Comparison of ENCODE assay signal across 14 cellular contexts in the genomic region with DNA sequence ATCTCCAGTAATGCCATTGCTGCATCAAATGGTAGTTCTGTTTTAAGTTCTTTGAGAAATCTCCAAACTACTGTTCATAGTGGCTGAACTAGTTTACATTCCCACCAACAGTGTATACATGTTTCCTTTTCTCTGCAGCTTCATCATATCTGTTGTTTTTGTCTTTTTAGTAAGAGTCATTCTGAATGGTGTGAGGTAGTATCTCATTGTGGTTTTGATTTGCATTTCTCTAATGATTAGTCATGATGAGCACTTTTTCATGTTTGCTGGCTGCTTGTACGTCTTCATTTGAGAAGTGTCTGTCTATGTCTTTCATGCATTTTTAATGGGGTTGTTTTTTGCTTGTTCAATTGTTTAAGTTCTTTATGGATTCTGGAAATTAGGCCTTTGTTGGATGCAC. TPM values are rescaled to one million over a fixed set of nuclear protein-coding genes. Genes with fewer than 3 reads are reported as not detected.
DNase-seq lines count a peak whose midpoint lies in the region; ATAC-seq lines count a peak whose summit lies in the region.
"Had no signal": no experiment of that assay in that cellular context is flagged by ENCODE, and none has a peak within 500 bp of the region (broad histone marks: within the 10 kb centered on the region; RNA-seq: fewer than 3 reads in every experiment).

No MANE protein-coding gene starts in this region.

- WGBS in mesendoderm (ENCODE audit: extremely low coverage, insufficient coverage, low lambda C conversion rate), result no CpG with 5 or more reads among the region's 1 CpG

- H4K8ac ChIP-seq in mesendoderm (ENCODE audit: low read depth, low read length), result no peak overlapping the region

- no peaks in the 10 kb centered on the region for H3K79me1 ChIP-seq in mesendoderm (ENCODE audit: low read length)

- no peaks in the 10 kb centered on the region for H3K79me2 ChIP-seq in mesendoderm (ENCODE audit: control insufficient read depth, insufficient read depth, low read length)

- no peak overlapping the region for H3K9ac ChIP-seq in mesendoderm (ENCODE audit: low read length)

- no peak overlapping the region for H4K5ac ChIP-seq in mesendoderm (ENCODE audit: low read length)

- H3K56ac ChIP-seq in mesendoderm (ENCODE audit: low read length), result no peak overlapping the region

- in situ Hi-C loops in KBM-7 (cut with MboI; ENCODE audit: low pct_unique_long_range_greater_than_20kb, low sequenced_read_pairs), result loop anchor here (25.0 kb wide), 1 partner anchor 369 kb away; no protein-coding TSS in a partner anchor

- CTCF ChIA-PET in activated CD8-positive, alpha-beta T cell treated with anti-CD3 and anti-CD28 coated beads, Interleukin-2, amount 10 ng/mL, durations not matched to agents 7 days and 5 days (lab: Charles Lee), result interaction anchor here (1.3 kb wide), 1 partner anchor 32 kb away, joined by 5 read pairs; no protein-coding TSS in a partner anchor

- H3K18ac ChIP-seq in mesendoderm (ENCODE audit: low read length), result no peak overlapping the region

- no peaks in the 10 kb centered on the region for H3K27me3 Mint-ChIP-seq in activated T-cell treated with anti-CD3 and anti-CD28 coated beads, Interleukin-2, amount 50 U/mL, for 24 hours
- H3K27me3 Mint-ChIP-seq in activated CD8-positive, alpha-beta T cell treated with anti-CD3 and anti-CD28 coated beads, Interleukin-2, amount 10 ng/mL, durations not matched to agents 7 days and 5 days (ENCODE audit: low read depth), result no peaks in the 10 kb centered on the region
- H3K27me3 Mint-ChIP-seq in naive thymus-derived CD8-positive, alpha-beta T cell, result no peaks in the 10 kb centered on the region

- peak overlapping the region; percentile 92 for H3K27ac Mint-ChIP-seq in activated T-cell treated with anti-CD3 and anti-CD28 coated beads, Interleukin-2, amount 50 U/mL, for 24 hours
- no peak overlapping the region for H3K27ac Mint-ChIP-seq in activated CD8-positive, alpha-beta T cell treated with anti-CD3 and anti-CD28 coated beads, Interleukin-2, amount 10 ng/mL, durations not matched to agents 7 days and 5 days
- H3K27ac Mint-ChIP-seq in naive thymus-derived CD8-positive, alpha-beta T cell, result peak overlapping the region in 4 of 10 donors; percentile 5 to 82 (median 46)

- peaks cover 14% of the 10 kb centered on the region for H3K36me3 Mint-ChIP-seq in activated T-cell treated with anti-CD3 and anti-CD28 coated beads, Interleukin-2, amount 50 U/mL, for 24 hours (ENCODE audit: low read depth)
- H3K36me3 Mint-ChIP-seq in activated CD8-positive, alpha-beta T cell treated with anti-CD3 and anti-CD28 coated beads, Interleukin-2, amount 10 ng/mL, durations not matched to agents 7 days and 5 days (ENCODE audit: low read depth), result peaks cover 15% of the 10 kb centered on the region
- H3K36me3 Mint-ChIP-seq in naive thymus-derived CD8-positive, alpha-beta T cell, result peaks cover 0 to 33% (median 21%) of the 10 kb centered on the region in 3 donors

- no peak overlapping the region for H3K4me2 ChIP-seq in mesendoderm (ENCODE audit: low read length)

- H3K4me3 Mint-ChIP-seq in activated T-cell treated with anti-CD3 and anti-CD28 coated beads, Interleukin-2, amount 50 U/mL, for 24 hours, result peak overlapping the region; percentile 48
- H3K4me3 Mint-ChIP-seq in activated CD8-positive, alpha-beta T cell treated with anti-CD3 and anti-CD28 coated beads, Interleukin-2, amount 10 ng/mL, durations not matched to agents 7 days and 5 days, result peak overlapping the region; percentile 1
- peak overlapping the region in 9 of 10 donors; percentile 15 to 77 (median 60) for H3K4me3 Mint-ChIP-seq in naive thymus-derived CD8-positive, alpha-beta T cell

- no peaks in the 10 kb centered on the region for H3K27me3 ChIP-seq in mesendoderm (ENCODE audit: insufficient read depth, low read length, poor library complexity)

- no peak overlapping the region for H2AK5ac ChIP-seq in mesendoderm (ENCODE audit: low read length)

- no peak for DNase-seq in activated T-cell treated with anti-CD3 and anti-CD28 coated beads, Interleukin-2, amount 50 U/mL, for 24 hours
- DNase-seq in activated T-cell treated with anti-CD3 and anti-CD28 coated beads for 4 hours, result no peak
- no peak for DNase-seq in activated CD8-positive, alpha-beta T cell treated with anti-CD3 and anti-CD28 coated beads, Interleukin-2, amount 10 ng/mL, durations not matched to agents 7 days and 5 days
- no peak for DNase-seq in naive thymus-derived CD8-positive, alpha-beta T cell
- no peak for DNase-seq in KBM-7
- no peak for DNase-seq in mesendoderm
- DNase-seq in NK-92 treated with Interleukin-12 subunit alpha and Interleukin-12 subunit beta, amount 100 ng/mL, for 24 hours (lab: John Stamatoyannopoulos, UW), result no peak
- DNase-seq: amniotic stem cell; DMS153; effector CD4-positive, alpha-beta T cell; kidney had no signal

- ATAC-seq in HG02798 (IDR thresholded peaks at IDR 0.05; ENCODE audit: poor library complexity, unreplicated experiment), result peak; percentile 60
- no peak for ATAC-seq in activated CD8-positive, alpha-beta T cell treated with anti-CD3 and anti-CD28 coated beads, Interleukin-2, amount 10 ng/mL, durations not matched to agents 7 days and 5 days
- no peak for ATAC-seq in naive thymus-derived CD8-positive, alpha-beta T cell
- ATAC-seq: SK-N-SH treated with all-trans-retinoic acid at 6 μM for 48 hours had no signal

- no peak overlapping the region for H3K23ac ChIP-seq in mesendoderm (ENCODE audit: low read length)

- POLR2A ChIA-PET in activated CD8-positive, alpha-beta T cell treated with anti-CD3 and anti-CD28 coated beads, Interleukin-2, amount 10 ng/mL, durations not matched to agents 7 days and 5 days (lab: Charles Lee), result no interaction called here
- POLR2A ChIA-PET in naive thymus-derived CD8-positive, alpha-beta T cell (lab: Charles Lee), result no interaction called here

- no peak overlapping the region for H2BK15ac ChIP-seq in mesendoderm (replicated peaks; ENCODE audit: low read depth)

- peaks cover 31% of the 10 kb centered on the region for H3K9me3 Mint-ChIP-seq in activated T-cell treated with anti-CD3 and anti-CD28 coated beads, Interleukin-2, amount 50 U/mL, for 24 hours
- H3K9me3 Mint-ChIP-seq in activated CD8-positive, alpha-beta T cell treated with anti-CD3 and anti-CD28 coated beads, Interleukin-2, amount 10 ng/mL, durations not matched to agents 7 days and 5 days (ENCODE audit: insufficient read depth), result peaks cover 29% of the 10 kb centered on the region
- H3K9me3 Mint-ChIP-seq in naive thymus-derived CD8-positive, alpha-beta T cell, result peaks cover 0 to 44% (median 23%) of the 10 kb centered on the region in 9 donors

- H3K4ac ChIP-seq in mesendoderm (ENCODE audit: low read depth, low read length), result no peak overlapping the region

- no peak overlapping the region for H3K27ac ChIP-seq in mesendoderm (ENCODE audit: low read depth, low read length)

- H3K4me1 Mint-ChIP-seq in activated T-cell treated with anti-CD3 and anti-CD28 coated beads, Interleukin-2, amount 50 U/mL, for 24 hours (ENCODE audit: low read depth), result peaks cover 30% of the 10 kb centered on the region
- peaks cover 7% of the 10 kb centered on the region for H3K4me1 Mint-ChIP-seq in activated CD8-positive, alpha-beta T cell treated with anti-CD3 and anti-CD28 coated beads, Interleukin-2, amount 10 ng/mL, durations not matched to agents 7 days and 5 days (ENCODE audit: low read depth)
- H3K4me1 Mint-ChIP-seq in naive thymus-derived CD8-positive, alpha-beta T cell, result peaks cover 5 to 11% (median 8%) of the 10 kb centered on the region in 4 donors

- no peak overlapping the region for H2BK5ac ChIP-seq in mesendoderm (ENCODE audit: low read length)

- no peak overlapping the region for H2BK120ac ChIP-seq in mesendoderm (ENCODE audit: low read depth, low read length)

- no peaks in the 10 kb centered on the region for H3K4me1 ChIP-seq in mesendoderm (ENCODE audit: control insufficient read depth, low read depth, low read length)

- H3K36me3 ChIP-seq in mesendoderm (ENCODE audit: control insufficient read depth, insufficient read depth, low read length), result no peaks in the 10 kb centered on the region

- no peak overlapping the region for H3K4me3 ChIP-seq in mesendoderm (ENCODE audit: low read length)

RNA-seq across cellular contexts. Expression of a gene that starts 10.2 kb away (rescaled TPM):
- total RNA-seq in activated CD8-positive, alpha-beta T cell treated with anti-CD3 and anti-CD28 coated beads, Interleukin-2, amount 10 ng/mL, durations not matched to agents 7 days and 5 days, result 1 to 10 TPM; 5.6 to 6.9 TPM
- 10 to 100 TPM; 15.1 TPM for total RNA-seq in naive thymus-derived CD8-positive, alpha-beta T cell
- 10 to 100 TPM; 18.1 to 25.3 (median 22.0) TPM for polyA plus RNA-seq in naive thymus-derived CD8-positive, alpha-beta T cell
- polyA plus RNA-seq in mesendoderm (2013, experiment 1 of 2), result not detected
- polyA plus RNA-seq in mesendoderm (2013, experiment 2 of 2), result not detected
- total RNA-seq: myocyte had no signal

RNA-seq across cellular contexts. Expression of a gene that starts 57.1 kb away (rescaled TPM):
- total RNA-seq in activated CD8-positive, alpha-beta T cell treated with anti-CD3 and anti-CD28 coated beads, Interleukin-2, amount 10 ng/mL, durations not matched to agents 7 days and 5 days, result 1 to 10 TPM; 2.3 to 2.5 TPM
- under 1 TPM; 0.94 to 0.96 TPM for total RNA-seq in naive thymus-derived CD8-positive, alpha-beta T cell
- under 1 TPM; 0.54 to 0.96 (median 0.64) TPM for polyA plus RNA-seq in naive thymus-derived CD8-positive, alpha-beta T cell
- polyA plus RNA-seq in mesendoderm (2013, experiment 1 of 2), result 6.2 TPM
- polyA plus RNA-seq in mesendoderm (2013, experiment 2 of 2), result 6.9 TPM

Comparison
In these comparisons a context has a peak if more than half of its experiments do, and no peak if none do; other contexts are left out.
1. H3K4me3 Mint-ChIP-seq: peak in every context shown above with its lines; median percentile 60 in naive thymus-derived CD8-positive, alpha-beta T cell; 48 in activated T-cell treated with anti-CD3 and anti-CD28 coated beads, Interleukin-2, amount 50 U/mL, for 24 hours; 1 in activated CD8-positive, alpha-beta T cell treated with anti-CD3 and anti-CD28 coated beads, Interleukin-2, amount 10 ng/mL, durations not matched to agents 7 days and 5 days.